ENCODE assay signal across 8 cellular contexts in the genomic region with DNA sequence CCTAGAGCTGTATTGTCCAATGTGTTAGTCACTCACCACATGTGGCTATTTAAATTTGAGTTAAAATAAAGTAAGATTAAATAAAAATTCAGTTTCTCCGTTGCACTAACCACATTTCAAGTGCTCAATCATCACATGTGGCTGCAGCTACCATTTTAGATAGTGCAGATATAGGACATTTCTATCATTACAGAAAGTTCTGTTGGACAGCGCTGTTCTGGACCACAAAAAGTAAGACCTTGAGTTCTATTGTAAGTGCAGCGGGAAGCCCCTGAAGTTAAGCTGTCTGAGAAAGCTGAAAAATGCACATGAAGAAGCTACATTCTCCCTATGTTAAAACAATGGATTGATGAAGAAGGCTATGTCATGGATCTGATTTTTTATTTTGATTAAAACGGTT. TPM values are rescaled to one million over a fixed set of nuclear protein-coding genes. Genes with fewer than 3 reads are reported as not detected.
DNase-seq lines count a peak whose midpoint lies in the region; ATAC-seq and TF ChIP-seq lines count a peak whose summit lies in the region.

No MANE protein-coding gene starts in this region.

- intact Hi-C loops in left colon (cut with DNase I, micrococcal nuclease): no loop called here

- CTCF ChIA-PET in HEK293 (lab: Yijun Ruan, JAX): interaction anchor here (0.6 kb wide), 2 partner anchors 10 to 109 kb away, joined by 3 read pairs; no protein-coding TSS in a partner anchor

- no peak for TF ChIP-seq EP300 in gastroesophageal sphincter (IDR thresholded peaks at IDR 0.05)

- DNase-seq in SW 1271 (lab: John Stamatoyannopoulos, UW) (no peak), NCI-H1417 treated with DMSO at 0.1 percent for 48 hours (lab: John Stamatoyannopoulos, UW) (no peak), NCI-H2107 (lab: John Stamatoyannopoulos, UW) (no peak), left colon (no peak)

- TF ChIP-seq POLR2A in gastroesophageal sphincter (IDR thresholded peaks at IDR 0.05): no peak

- H3K27me3 ChIP-seq in gastroesophageal sphincter (no peaks in the 10 kb centered on the region), skeletal muscle satellite cell (ENCODE audit: control insufficient read depth, insufficient read depth, low read length) (no peaks in the 10 kb centered on the region)

- H3K9me3 ChIP-seq in HEK293 (ENCODE audit: control insufficient read depth, insufficient read depth, low read depth, low read length): no peaks in the 10 kb centered on the region
- H3K9me3 ChIP-seq in gastroesophageal sphincter: no peaks in the 10 kb centered on the region
- no peaks in the 10 kb centered on the region for H3K9me3 ChIP-seq in skeletal muscle satellite cell (replicated peaks; ENCODE audit: low read length)

- peaks cover 20 to 42% of the 10 kb centered on the region in 2 experiments for H3K36me3 ChIP-seq in HEK293 (ENCODE audit: control insufficient read depth in 2 of 2, insufficient read depth in 1 of 2, low read length in 2 of 2)
- H3K36me3 ChIP-seq in gastroesophageal sphincter: peaks cover 0 to 23% of the 10 kb centered on the region in 2 donors
- H3K36me3 ChIP-seq in skeletal muscle satellite cell (ENCODE audit: insufficient read depth, low read length): peaks cover 12% of the 10 kb centered on the region

- POLR2A ChIA-PET in HEK293 (lab: Yijun Ruan, JAX): no interaction called here

- ATAC-seq in gastroesophageal sphincter (no peak), left colon (no peak)

- peak overlapping the region; percentile 90 for H3K4me3 ChIP-seq in HEK293 (ENCODE audit: low read depth, low read length)
- H3K4me3 ChIP-seq in gastroesophageal sphincter: peak overlapping the region; percentile 77 to 96
- peak overlapping the region; percentile 96 for H3K4me3 ChIP-seq in skeletal muscle satellite cell (ENCODE audit: low read length)

- H3K27ac ChIP-seq in HEK293 (ENCODE audit: extremely low read depth, low read depth, low read length) (no peak overlapping the region), VCaP (peak overlapping the region; percentile 84; the same call in 1 of the 2 replicates), gastroesophageal sphincter (no peak overlapping the region)

- 58 to 70% methylated on average over 4 of the region's 4 CpGs for WGBS in gastroesophageal sphincter (ENCODE audit: low coverage in 1 of 2), 2 donors

- TF ChIP-seq CTCF in HEK293 (tag by site-specific recombination; IDR thresholded peaks at IDR 0.05) (no peak), VCaP (conservative IDR thresholded peaks at IDR 0.05) (no peak), gastroesophageal sphincter (IDR thresholded peaks at IDR 0.05) (no peak)

- H3K4me1 ChIP-seq in HEK293 (ENCODE audit: control insufficient read depth, insufficient read depth, low read length) (peaks cover 4% of the 10 kb centered on the region; the same call in 1 of the 2 replicates), gastroesophageal sphincter (peaks cover 0 to 52% (median 21%) of the 10 kb centered on the region in 3 donors), skeletal muscle satellite cell (ENCODE audit: control insufficient read depth, insufficient read depth, low read length) (peaks cover 16% of the 10 kb centered on the region)

- peak overlapping the region; percentile 96 for H3K9ac ChIP-seq in skeletal muscle satellite cell (ENCODE audit: low read depth, low read length)

- H3K4me2 ChIP-seq in skeletal muscle satellite cell (ENCODE audit: low read length): peak overlapping the region; percentile 83

TF ChIP-seq in HEK293, 187 proteins besides CTCF, POLR2A, EP300 and RAD21:
- TF ChIP-seq, protein P1, sequence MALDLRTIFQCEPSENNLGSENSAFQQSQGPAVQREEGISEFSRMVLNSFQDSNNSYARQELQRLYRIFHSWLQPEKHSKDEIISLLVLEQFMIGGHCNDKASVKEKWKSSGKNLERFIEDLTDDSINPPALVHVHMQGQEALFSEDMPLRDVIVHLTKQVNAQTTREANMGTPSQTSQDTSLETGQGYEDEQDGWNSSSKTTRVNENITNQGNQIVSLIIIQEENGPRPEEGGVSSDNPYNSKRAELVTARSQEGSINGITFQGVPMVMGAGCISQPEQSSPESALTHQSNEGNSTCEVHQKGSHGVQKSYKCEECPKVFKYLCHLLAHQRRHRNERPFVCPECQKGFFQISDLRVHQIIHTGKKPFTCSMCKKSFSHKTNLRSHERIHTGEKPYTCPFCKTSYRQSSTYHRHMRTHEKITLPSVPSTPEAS (tag by site-specific recombination; IDR thresholded peaks at IDR 0.05): no peak
- TF ChIP-seq, protein P2, sequence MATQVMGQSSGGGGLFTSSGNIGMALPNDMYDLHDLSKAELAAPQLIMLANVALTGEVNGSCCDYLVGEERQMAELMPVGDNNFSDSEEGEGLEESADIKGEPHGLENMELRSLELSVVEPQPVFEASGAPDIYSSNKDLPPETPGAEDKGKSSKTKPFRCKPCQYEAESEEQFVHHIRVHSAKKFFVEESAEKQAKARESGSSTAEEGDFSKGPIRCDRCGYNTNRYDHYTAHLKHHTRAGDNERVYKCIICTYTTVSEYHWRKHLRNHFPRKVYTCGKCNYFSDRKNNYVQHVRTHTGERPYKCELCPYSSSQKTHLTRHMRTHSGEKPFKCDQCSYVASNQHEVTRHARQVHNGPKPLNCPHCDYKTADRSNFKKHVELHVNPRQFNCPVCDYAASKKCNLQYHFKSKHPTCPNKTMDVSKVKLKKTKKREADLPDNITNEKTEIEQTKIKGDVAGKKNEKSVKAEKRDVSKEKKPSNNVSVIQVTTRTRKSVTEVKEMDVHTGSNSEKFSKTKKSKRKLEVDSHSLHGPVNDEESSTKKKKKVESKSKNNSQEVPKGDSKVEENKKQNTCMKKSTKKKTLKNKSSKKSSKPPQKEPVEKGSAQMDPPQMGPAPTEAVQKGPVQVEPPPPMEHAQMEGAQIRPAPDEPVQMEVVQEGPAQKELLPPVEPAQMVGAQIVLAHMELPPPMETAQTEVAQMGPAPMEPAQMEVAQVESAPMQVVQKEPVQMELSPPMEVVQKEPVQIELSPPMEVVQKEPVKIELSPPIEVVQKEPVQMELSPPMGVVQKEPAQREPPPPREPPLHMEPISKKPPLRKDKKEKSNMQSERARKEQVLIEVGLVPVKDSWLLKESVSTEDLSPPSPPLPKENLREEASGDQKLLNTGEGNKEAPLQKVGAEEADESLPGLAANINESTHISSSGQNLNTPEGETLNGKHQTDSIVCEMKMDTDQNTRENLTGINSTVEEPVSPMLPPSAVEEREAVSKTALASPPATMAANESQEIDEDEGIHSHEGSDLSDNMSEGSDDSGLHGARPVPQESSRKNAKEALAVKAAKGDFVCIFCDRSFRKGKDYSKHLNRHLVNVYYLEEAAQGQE (tag by site-specific recombination; IDR thresholded peaks at IDR 0.05): peak; percentile 84

RNA-seq across cellular contexts. Expression of a gene that starts 1.1 kb away (rescaled TPM):
- total RNA-seq in gastroesophageal sphincter: 10 to 100 TPM; 11.3 to 24.3 (median 14.1) TPM
- 33.2 and 35.7 TPM in 2 replicates for total RNA-seq in skeletal muscle satellite cell (2012; rRNA removed)
- 10 to 100 TPM; 11.3 to 11.9 TPM for total RNA-seq in left colon

RNA-seq across cellular contexts. Expression of a gene that starts 1.2 kb away (rescaled TPM):
- 10 to 100 TPM; 13.6 to 26.9 (median 23.4) TPM for total RNA-seq in gastroesophageal sphincter
- total RNA-seq in skeletal muscle satellite cell (2012; rRNA removed): 33.6 and 35.5 TPM in 2 replicates
- 10 to 100 TPM; 28.8 to 32.0 TPM for total RNA-seq in left colon
